ENCODE assay signal across 1 cellular context in genomic region chr19:13093407-13094284, GRCh38.
TF ChIP-seq lines count a peak whose summit lies in the region.

No MANE protein-coding gene starts in this region.

TF ChIP-seq in HepG2, 621 proteins besides CTCF, POLR2A, EP300 and RAD21 (continued from another document):
- TF ChIP-seq, protein P1, sequence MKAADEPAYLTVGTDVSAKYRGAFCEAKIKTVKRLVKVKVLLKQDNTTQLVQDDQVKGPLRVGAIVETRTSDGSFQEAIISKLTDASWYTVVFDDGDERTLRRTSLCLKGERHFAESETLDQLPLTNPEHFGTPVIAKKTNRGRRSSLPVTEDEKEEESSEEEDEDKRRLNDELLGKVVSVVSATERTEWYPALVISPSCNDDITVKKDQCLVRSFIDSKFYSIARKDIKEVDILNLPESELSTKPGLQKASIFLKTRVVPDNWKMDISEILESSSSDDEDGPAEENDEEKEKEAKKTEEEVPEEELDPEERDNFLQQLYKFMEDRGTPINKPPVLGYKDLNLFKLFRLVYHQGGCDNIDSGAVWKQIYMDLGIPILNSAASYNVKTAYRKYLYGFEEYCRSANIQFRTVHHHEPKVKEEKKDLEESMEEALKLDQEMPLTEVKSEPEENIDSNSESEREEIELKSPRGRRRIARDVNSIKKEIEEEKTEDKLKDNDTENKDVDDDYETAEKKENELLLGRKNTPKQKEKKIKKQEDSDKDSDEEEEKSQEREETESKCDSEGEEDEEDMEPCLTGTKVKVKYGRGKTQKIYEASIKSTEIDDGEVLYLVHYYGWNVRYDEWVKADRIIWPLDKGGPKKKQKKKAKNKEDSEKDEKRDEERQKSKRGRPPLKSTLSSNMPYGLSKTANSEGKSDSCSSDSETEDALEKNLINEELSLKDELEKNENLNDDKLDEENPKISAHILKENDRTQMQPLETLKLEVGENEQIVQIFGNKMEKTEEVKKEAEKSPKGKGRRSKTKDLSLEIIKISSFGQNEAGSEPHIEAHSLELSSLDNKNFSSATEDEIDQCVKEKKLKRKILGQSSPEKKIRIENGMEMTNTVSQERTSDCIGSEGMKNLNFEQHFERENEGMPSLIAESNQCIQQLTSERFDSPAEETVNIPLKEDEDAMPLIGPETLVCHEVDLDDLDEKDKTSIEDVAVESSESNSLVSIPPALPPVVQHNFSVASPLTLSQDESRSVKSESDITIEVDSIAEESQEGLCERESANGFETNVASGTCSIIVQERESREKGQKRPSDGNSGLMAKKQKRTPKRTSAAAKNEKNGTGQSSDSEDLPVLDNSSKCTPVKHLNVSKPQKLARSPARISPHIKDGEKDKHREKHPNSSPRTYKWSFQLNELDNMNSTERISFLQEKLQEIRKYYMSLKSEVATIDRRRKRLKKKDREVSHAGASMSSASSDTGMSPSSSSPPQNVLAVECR (CRISPR knock-in tag; IDR thresholded peaks at IDR 0.05; ENCODE audit: borderline replicate concordance), result peak; percentile 47; the same call in 1 of the 2 replicates
- TF ChIP-seq ZBTB34 (CRISPR knock-in tag; IDR thresholded peaks at IDR 0.05) (no peak), SOX5 (CRISPR knock-in tag; IDR thresholded peaks at IDR 0.05; ENCODE audit: borderline replicate concordance) (peak; percentile 33; the same call in 1 of the 2 replicates), MEIS1 (CRISPR knock-in tag; IDR thresholded peaks at IDR 0.05; ENCODE audit: borderline replicate concordance) (0 out of 2 replicates have a peak, but pooled peaks have one; percentile 30), ELF3 (CRISPR knock-in tag; IDR thresholded peaks at IDR 0.05) (peak; percentile 42; the same call in 1 of the 2 replicates), SMAD9 (CRISPR knock-in tag; IDR thresholded peaks at IDR 0.05) (no peak), YEATS2 (CRISPR knock-in tag; IDR thresholded peaks at IDR 0.05; ENCODE audit: borderline replicate concordance) (peak; percentile 19; the same call in 1 of the 2 replicates), ZFY (CRISPR knock-in tag; IDR thresholded peaks at IDR 0.05) (peak; percentile 36; the same call in 1 of the 2 replicates), ZFX (CRISPR knock-in tag; IDR thresholded peaks at IDR 0.05; ENCODE audit: low read depth) (peak; percentile 2; the same call in 1 of the 2 replicates), SKI (IDR thresholded peaks at IDR 0.05; ENCODE audit: partially characterized antibody) (peak; percentile 16), MYC (CRISPR knock-in tag; IDR thresholded peaks at IDR 0.05; ENCODE audit: borderline replicate concordance) (peak; percentile 40; the same call in 1 of the 2 replicates), ERF (CRISPR knock-in tag; IDR thresholded peaks at IDR 0.05) (peak; percentile 44; the same call in 1 of the 2 replicates), ZNF674 (CRISPR knock-in tag; IDR thresholded peaks at IDR 0.05; ENCODE audit: low read depth) (no peak), HNF4G (IDR thresholded peaks at IDR 0.05; ENCODE audit: borderline replicate concordance, low read depth, low read length) (no peak), HNF4G (CRISPR knock-in tag; IDR thresholded peaks at IDR 0.05; ENCODE audit: borderline replicate concordance, low read depth) (no peak), MIER3 (CRISPR knock-in tag; IDR thresholded peaks at IDR 0.05; ENCODE audit: borderline replicate concordance) (0 out of 2 replicates have a peak, but pooled peaks have one; percentile 35), CHCHD3 (CRISPR knock-in tag; IDR thresholded peaks at IDR 0.05) (no peak), ZNF350 (CRISPR knock-in tag; IDR thresholded peaks at IDR 0.05; ENCODE audit: borderline replicate concordance, low read depth) (0 out of 2 replicates have a peak, but pooled peaks have one; percentile 59), HBP1 (CRISPR knock-in tag; IDR thresholded peaks at IDR 0.05; ENCODE audit: low read depth) (0 out of 2 replicates have a peak, but pooled peaks have one; percentile 49), ZFP36L1 (CRISPR knock-in tag; IDR thresholded peaks at IDR 0.05) (no peak), STAT5B (CRISPR knock-in tag; IDR thresholded peaks at IDR 0.05) (no peak), IKZF5 (CRISPR knock-in tag; IDR thresholded peaks at IDR 0.05) (no peak), ZNF263 (CRISPR knock-in tag; IDR thresholded peaks at IDR 0.05) (0 out of 2 replicates have a peak, but pooled peaks have one; percentile 43), GABPB1 (CRISPR knock-in tag; IDR thresholded peaks at IDR 0.05) (0 out of 2 replicates have a peak, but pooled peaks have one; percentile 32), ZBTB26 (CRISPR knock-in tag; IDR thresholded peaks at IDR 0.05; ENCODE audit: borderline replicate concordance) (0 out of 2 replicates have a peak, but pooled peaks have one; percentile 16), ZSCAN21 (CRISPR knock-in tag; IDR thresholded peaks at IDR 0.05; ENCODE audit: borderline replicate concordance) (0 out of 2 replicates have a peak, but pooled peaks have one; percentile 28), HOXA3 (CRISPR knock-in tag; IDR thresholded peaks at IDR 0.05) (peak; percentile 24; the same call in 1 of the 2 replicates), ZMYM3 (CRISPR knock-in tag; IDR thresholded peaks at IDR 0.05) (peak; percentile 54; the same call in 1 of the 2 replicates), ZNF580 (CRISPR knock-in tag; IDR thresholded peaks at IDR 0.05; ENCODE audit: borderline replicate concordance, low read depth) (0 out of 2 replicates have a peak, but pooled peaks have one; percentile 35), STAG1 (CRISPR knock-in tag; IDR thresholded peaks at IDR 0.05) (peak; percentile 99), ZFP37 (CRISPR knock-in tag; IDR thresholded peaks at IDR 0.05; ENCODE audit: borderline replicate concordance) (0 out of 2 replicates have a peak, but pooled peaks have one; percentile 13), GATAD2A (CRISPR knock-in tag; IDR thresholded peaks at IDR 0.05) (peak; percentile 29; the same call in 1 of the 2 replicates), ETV6 (CRISPR knock-in tag; conservative IDR thresholded peaks at IDR 0.05) (0 out of 2 replicates have a peak, but pooled peaks have one; percentile 20)
- TF ChIP-seq, protein P2, sequence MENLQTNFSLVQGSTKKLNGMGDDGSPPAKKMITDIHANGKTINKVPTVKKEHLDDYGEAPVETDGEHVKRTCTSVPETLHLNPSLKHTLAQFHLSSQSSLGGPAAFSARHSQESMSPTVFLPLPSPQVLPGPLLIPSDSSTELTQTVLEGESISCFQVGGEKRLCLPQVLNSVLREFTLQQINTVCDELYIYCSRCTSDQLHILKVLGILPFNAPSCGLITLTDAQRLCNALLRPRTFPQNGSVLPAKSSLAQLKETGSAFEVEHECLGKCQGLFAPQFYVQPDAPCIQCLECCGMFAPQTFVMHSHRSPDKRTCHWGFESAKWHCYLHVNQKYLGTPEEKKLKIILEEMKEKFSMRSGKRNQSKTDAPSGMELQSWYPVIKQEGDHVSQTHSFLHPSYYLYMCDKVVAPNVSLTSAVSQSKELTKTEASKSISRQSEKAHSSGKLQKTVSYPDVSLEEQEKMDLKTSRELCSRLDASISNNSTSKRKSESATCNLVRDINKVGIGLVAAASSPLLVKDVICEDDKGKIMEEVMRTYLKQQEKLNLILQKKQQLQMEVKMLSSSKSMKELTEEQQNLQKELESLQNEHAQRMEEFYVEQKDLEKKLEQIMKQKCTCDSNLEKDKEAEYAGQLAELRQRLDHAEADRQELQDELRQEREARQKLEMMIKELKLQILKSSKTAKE (CRISPR knock-in tag; IDR thresholded peaks at IDR 0.05; ENCODE audit: borderline replicate concordance), result no peak
- TF ChIP-seq, protein P3, sequence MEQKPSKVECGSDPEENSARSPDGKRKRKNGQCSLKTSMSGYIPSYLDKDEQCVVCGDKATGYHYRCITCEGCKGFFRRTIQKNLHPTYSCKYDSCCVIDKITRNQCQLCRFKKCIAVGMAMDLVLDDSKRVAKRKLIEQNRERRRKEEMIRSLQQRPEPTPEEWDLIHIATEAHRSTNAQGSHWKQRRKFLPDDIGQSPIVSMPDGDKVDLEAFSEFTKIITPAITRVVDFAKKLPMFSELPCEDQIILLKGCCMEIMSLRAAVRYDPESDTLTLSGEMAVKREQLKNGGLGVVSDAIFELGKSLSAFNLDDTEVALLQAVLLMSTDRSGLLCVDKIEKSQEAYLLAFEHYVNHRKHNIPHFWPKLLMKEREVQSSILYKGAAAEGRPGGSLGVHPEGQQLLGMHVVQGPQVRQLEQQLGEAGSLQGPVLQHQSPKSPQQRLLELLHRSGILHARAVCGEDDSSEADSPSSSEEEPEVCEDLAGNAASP (CRISPR knock-in tag; IDR thresholded peaks at IDR 0.05; ENCODE audit: borderline replicate concordance), result 0 out of 2 replicates have a peak, but pooled peaks have one; percentile 23
- TF ChIP-seq, protein P4, sequence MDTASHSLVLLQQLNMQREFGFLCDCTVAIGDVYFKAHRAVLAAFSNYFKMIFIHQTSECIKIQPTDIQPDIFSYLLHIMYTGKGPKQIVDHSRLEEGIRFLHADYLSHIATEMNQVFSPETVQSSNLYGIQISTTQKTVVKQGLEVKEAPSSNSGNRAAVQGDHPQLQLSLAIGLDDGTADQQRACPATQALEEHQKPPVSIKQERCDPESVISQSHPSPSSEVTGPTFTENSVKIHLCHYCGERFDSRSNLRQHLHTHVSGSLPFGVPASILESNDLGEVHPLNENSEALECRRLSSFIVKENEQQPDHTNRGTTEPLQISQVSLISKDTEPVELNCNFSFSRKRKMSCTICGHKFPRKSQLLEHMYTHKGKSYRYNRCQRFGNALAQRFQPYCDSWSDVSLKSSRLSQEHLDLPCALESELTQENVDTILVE (CRISPR knock-in tag; IDR thresholded peaks at IDR 0.05), result 0 out of 2 replicates have a peak, but pooled peaks have one; percentile 49
- TF ChIP-seq, protein P5, sequence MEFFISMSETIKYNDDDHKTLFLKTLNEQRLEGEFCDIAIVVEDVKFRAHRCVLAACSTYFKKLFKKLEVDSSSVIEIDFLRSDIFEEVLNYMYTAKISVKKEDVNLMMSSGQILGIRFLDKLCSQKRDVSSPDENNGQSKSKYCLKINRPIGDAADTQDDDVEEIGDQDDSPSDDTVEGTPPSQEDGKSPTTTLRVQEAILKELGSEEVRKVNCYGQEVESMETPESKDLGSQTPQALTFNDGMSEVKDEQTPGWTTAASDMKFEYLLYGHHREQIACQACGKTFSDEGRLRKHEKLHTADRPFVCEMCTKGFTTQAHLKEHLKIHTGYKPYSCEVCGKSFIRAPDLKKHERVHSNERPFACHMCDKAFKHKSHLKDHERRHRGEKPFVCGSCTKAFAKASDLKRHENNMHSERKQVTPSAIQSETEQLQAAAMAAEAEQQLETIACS (CRISPR knock-in tag; IDR thresholded peaks at IDR 0.05), result peak; percentile 78
- TF ChIP-seq, protein P6, sequence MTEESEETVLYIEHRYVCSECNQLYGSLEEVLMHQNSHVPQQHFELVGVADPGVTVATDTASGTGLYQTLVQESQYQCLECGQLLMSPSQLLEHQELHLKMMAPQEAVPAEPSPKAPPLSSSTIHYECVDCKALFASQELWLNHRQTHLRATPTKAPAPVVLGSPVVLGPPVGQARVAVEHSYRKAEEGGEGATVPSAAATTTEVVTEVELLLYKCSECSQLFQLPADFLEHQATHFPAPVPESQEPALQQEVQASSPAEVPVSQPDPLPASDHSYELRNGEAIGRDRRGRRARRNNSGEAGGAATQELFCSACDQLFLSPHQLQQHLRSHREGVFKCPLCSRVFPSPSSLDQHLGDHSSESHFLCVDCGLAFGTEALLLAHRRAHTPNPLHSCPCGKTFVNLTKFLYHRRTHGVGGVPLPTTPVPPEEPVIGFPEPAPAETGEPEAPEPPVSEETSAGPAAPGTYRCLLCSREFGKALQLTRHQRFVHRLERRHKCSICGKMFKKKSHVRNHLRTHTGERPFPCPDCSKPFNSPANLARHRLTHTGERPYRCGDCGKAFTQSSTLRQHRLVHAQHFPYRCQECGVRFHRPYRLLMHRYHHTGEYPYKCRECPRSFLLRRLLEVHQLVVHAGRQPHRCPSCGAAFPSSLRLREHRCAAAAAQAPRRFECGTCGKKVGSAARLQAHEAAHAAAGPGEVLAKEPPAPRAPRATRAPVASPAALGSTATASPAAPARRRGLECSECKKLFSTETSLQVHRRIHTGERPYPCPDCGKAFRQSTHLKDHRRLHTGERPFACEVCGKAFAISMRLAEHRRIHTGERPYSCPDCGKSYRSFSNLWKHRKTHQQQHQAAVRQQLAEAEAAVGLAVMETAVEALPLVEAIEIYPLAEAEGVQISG (CRISPR knock-in tag; IDR thresholded peaks at IDR 0.05), result peak; percentile 45; the same call in 1 of the 2 replicates
